In the genomic region with DNA sequence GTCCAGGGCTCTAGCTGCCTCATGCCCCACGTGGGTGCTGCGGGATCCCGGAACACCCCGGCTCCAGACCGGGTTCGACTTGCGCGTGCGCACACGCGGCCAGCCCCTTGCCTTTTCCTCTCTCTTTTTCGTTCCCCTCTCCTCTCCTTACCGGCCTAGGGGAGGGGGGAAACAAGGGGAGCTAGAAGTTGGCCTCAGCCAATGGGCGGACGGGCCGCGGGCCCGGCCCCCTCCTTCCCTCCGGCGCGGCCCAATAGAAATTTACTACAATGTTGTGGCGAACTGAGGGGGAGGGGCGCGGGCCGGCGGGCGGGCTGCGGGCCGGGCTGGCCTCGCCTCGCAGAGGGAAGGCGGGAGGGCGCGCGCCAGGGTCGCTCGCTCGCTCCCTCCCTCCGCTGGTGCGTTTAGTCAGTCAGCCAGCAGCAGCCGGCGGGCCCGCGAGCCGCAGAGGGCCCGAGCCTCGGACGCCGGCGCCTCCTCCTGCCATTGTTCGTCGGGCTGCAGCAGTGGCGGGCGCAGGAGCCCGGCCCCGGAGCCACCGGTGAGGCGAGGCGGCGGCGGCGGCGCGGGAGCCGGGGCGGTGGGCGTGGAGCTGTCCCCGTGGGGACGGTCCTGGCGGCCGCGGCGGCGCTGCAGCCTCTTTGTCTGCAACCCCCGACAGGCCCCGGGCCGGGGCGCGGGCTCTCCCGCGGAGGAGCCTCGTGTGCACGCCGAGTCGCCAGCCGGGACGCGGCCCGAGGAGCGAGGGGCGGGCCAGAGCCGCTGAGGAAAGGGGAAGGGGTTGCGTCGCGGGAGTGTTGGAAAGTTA, we compare ENCODE assay signal across 9 cellular contexts. TPM values are rescaled to one million over a fixed set of nuclear protein-coding genes. Genes with fewer than 3 reads are reported as not detected.
DNase-seq lines count a peak whose midpoint lies in the region; ATAC-seq and TF ChIP-seq lines count a peak whose summit lies in the region.
"Had no signal": no experiment of that assay in that cellular context is flagged by ENCODE, and none has a peak within 500 bp of the region (broad histone marks: within the 10 kb centered on the region; RNA-seq: fewer than 3 reads in every experiment).

A gene (plus strand): TSS at position 342 of the 808 bp plus-strand sequence. CDS start 72,869 bp downstream, outside the sequence.

- H3K27me3 ChIP-seq in HL-60 (ENCODE audit: insufficient read depth, poor library complexity, severe bottlenecking) = no peaks in the 10 kb centered on the region
- H3K27me3 ChIP-seq in lower lobe of right lung (ENCODE audit: low read depth) = no peaks in the 10 kb centered on the region

- H3K4me1 Mint-ChIP-seq in activated CD4-positive, alpha-beta memory T cell treated with anti-CD3 and anti-CD28 coated beads, Interleukin-2, amount 10 ng/mL, durations not matched to agents 7 days and 5 days = peaks cover 41% of the 10 kb centered on the region

- no peaks in the 10 kb centered on the region for H3K27me3 Mint-ChIP-seq in activated CD4-positive, alpha-beta memory T cell treated with anti-CD3 and anti-CD28 coated beads, Interleukin-2, amount 10 ng/mL, durations not matched to agents 7 days and 5 days

- POLR2A ChIA-PET in activated CD4-positive, alpha-beta memory T cell treated with anti-CD3 and anti-CD28 coated beads, Interleukin-2, amount 10 ng/mL, durations not matched to agents 7 days and 5 days (lab: Charles Lee) = interaction anchor here (0.6 to 7.0 kb wide), 25 partner anchors 11 to 1094 kb away, joined by 3 to 95 read pairs (median 5); a partner anchor contains a TSS

- no peaks in the 10 kb centered on the region for H3K9me3 Mint-ChIP-seq in activated CD4-positive, alpha-beta memory T cell treated with anti-CD3 and anti-CD28 coated beads, Interleukin-2, amount 10 ng/mL, durations not matched to agents 7 days and 5 days

- peak within 1 kb of the TSS; percentile 89 for H3K4me3 Mint-ChIP-seq in activated CD4-positive, alpha-beta memory T cell treated with anti-CD3 and anti-CD28 coated beads, Interleukin-2, amount 10 ng/mL, durations not matched to agents 7 days and 5 days

- peaks cover 5% of the 10 kb centered on the region for H3K36me3 Mint-ChIP-seq in activated CD4-positive, alpha-beta memory T cell treated with anti-CD3 and anti-CD28 coated beads, Interleukin-2, amount 10 ng/mL, durations not matched to agents 7 days and 5 days (ENCODE audit: low read depth)

- H3K27ac ChIP-seq in HL-60 (replicated peaks) = 0 out of 2 replicates have a peak within 1 kb of the TSS, but pooled peaks have one; percentile 13
- peak within 1 kb of the TSS; percentile 72 for H3K27ac ChIP-seq in lower lobe of right lung
- H3K27ac ChIP-seq: epithelial cell of prostate had no signal

- ATAC-seq in GM19452 (IDR thresholded peaks at IDR 0.05; ENCODE audit: unreplicated experiment) (peak; percentile 91), lower lobe of right lung (peak; percentile 98 to 99)

- intact Hi-C loops in lower lobe of right lung (cut with DNase I) = no loop called here

- no peaks in the 10 kb centered on the region for H3K9me3 ChIP-seq in lower lobe of right lung

- no peak for TF ChIP-seq CTCF in HL-60 (IDR thresholded peaks at IDR 0.05; ENCODE audit: insufficient read depth, low read length)
- TF ChIP-seq CTCF in lower lobe of right lung (IDR thresholded peaks at IDR 0.05) = no peak

- H3K4me3 ChIP-seq in HL-60 (replicated peaks; ENCODE audit: insufficient read depth, low read length) (peak within 1 kb of the TSS; percentile 51), lower lobe of right lung (peak within 1 kb of the TSS; percentile 73)

- peaks cover 19% of the 10 kb centered on the region for H3K4me1 ChIP-seq in lower lobe of right lung

- H3K36me3 ChIP-seq in lower lobe of right lung = no peaks in the 10 kb centered on the region

- DNase-seq in C1 segment of cervical spinal cord (lab: John Stamatoyannopoulos, UW) (peak in 13 of 14 donors; percentile 34 to 96 (median 77)), HL-60 (ENCODE audit: low read depth in 1 of 2, low spot score in 1 of 2) (peak; percentile 90 to 95), NCI-H82 treated with DMSO at 0.1 percent for 48 hours (lab: John Stamatoyannopoulos, UW; ENCODE audit: unreplicated experiment) (peak; percentile 98), ecto neural progenitor cell (ENCODE audit: low spot score) (peak; percentile 96), lower lobe of right lung (peak; percentile 92)
- peak; percentile 90 for DNase-seq in activated CD4-positive, alpha-beta memory T cell treated with anti-CD3 and anti-CD28 coated beads, Interleukin-2, amount 10 ng/mL, durations not matched to agents 7 days and 5 days
- peak; percentile 86 to 91 for DNase-seq in stimulated activated CD4-positive, alpha-beta T cell treated with anti-CD3 and anti-CD28 coated beads, Interleukin-4, amount 100 ng/mL, for 48 hours (ENCODE audit: low read depth in 2 of 2)

- H3K27ac Mint-ChIP-seq in activated CD4-positive, alpha-beta memory T cell treated with anti-CD3 and anti-CD28 coated beads, Interleukin-2, amount 10 ng/mL, durations not matched to agents 7 days and 5 days = peak within 1 kb of the TSS; percentile 88

- CTCF ChIA-PET in activated CD4-positive, alpha-beta memory T cell treated with anti-CD3 and anti-CD28 coated beads, Interleukin-2, amount 10 ng/mL, durations not matched to agents 7 days and 5 days (lab: Charles Lee) = interaction anchor here (0.5 to 1.8 kb wide), 14 partner anchors 12 to 665 kb away, joined by 3 to 9 read pairs (median 3); a partner anchor contains a TSS

RNA-seq across cellular contexts. Expression of the gene that starts here (rescaled TPM):
- 10 to 100 TPM; 95.0 to 97.6 TPM for total RNA-seq in activated CD4-positive, alpha-beta memory T cell treated with anti-CD3 and anti-CD28 coated beads, Interleukin-2, amount 10 ng/mL, durations not matched to agents 7 days and 5 days
- total RNA-seq in lower lobe of right lung = 58.6 TPM

Comparison
In these comparisons a context has a peak if more than half of its experiments do, and no peak if none do; other contexts are left out.
1. Peak in every context shown above with its lines: DNase-seq, ATAC-seq, H3K4me3 ChIP-seq and H3K27ac ChIP-seq.